In genomic region chr12:68236421-68237059, GRCh38 we compare ENCODE assay signal across 1 cellular context.
TF ChIP-seq lines count a peak whose summit lies in the region.

No MANE protein-coding gene starts in this region.

TF ChIP-seq in K562, 482 proteins besides CTCF, POLR2A, EP300 and RAD21 (continued from another document and continues in another):
- TF ChIP-seq, protein P1, sequence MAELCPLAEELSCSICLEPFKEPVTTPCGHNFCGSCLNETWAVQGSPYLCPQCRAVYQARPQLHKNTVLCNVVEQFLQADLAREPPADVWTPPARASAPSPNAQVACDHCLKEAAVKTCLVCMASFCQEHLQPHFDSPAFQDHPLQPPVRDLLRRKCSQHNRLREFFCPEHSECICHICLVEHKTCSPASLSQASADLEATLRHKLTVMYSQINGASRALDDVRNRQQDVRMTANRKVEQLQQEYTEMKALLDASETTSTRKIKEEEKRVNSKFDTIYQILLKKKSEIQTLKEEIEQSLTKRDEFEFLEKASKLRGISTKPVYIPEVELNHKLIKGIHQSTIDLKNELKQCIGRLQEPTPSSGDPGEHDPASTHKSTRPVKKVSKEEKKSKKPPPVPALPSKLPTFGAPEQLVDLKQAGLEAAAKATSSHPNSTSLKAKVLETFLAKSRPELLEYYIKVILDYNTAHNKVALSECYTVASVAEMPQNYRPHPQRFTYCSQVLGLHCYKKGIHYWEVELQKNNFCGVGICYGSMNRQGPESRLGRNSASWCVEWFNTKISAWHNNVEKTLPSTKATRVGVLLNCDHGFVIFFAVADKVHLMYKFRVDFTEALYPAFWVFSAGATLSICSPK (IDR thresholded peaks at IDR 0.05; ENCODE audit: borderline replicate concordance): no peak
- TF ChIP-seq AFF1 (IDR thresholded peaks at IDR 0.05; ENCODE audit: low read depth in 1 of 2, partially characterized antibody in 2 of 2): no peak
- TF ChIP-seq TAF9B (IDR thresholded peaks at IDR 0.05; ENCODE audit: partially characterized antibody): peak; percentile 34
- TF ChIP-seq ZNF12 (CRISPR knock-in tag; IDR thresholded peaks at IDR 0.05): no peak
- TF ChIP-seq BRF2 (IDR thresholded peaks at IDR 0.05; ENCODE audit: borderline replicate concordance, insufficient read depth, insufficient read length): no peak
- no peak for TF ChIP-seq TFE3 (CRISPR knock-in tag; IDR thresholded peaks at IDR 0.05)
- TF ChIP-seq, protein P2, sequence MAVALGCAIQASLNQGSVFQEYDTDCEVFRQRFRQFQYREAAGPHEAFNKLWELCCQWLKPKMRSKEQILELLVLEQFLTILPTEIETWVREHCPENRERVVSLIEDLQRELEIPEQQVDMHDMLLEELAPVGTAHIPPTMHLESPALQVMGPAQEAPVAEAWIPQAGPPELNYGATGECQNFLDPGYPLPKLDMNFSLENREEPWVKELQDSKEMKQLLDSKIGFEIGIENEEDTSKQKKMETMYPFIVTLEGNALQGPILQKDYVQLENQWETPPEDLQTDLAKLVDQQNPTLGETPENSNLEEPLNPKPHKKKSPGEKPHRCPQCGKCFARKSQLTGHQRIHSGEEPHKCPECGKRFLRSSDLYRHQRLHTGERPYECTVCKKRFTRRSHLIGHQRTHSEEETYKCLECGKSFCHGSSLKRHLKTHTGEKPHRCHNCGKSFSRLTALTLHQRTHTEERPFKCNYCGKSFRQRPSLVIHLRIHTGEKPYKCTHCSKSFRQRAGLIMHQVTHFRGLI (CRISPR knock-in tag; IDR thresholded peaks at IDR 0.05): no peak
- no peak for TF ChIP-seq ZBTB8A (IDR thresholded peaks at IDR 0.05; ENCODE audit: partially characterized antibody)
- no peak for TF ChIP-seq ZNF175 (CRISPR knock-in tag; IDR thresholded peaks at IDR 0.05; ENCODE audit: low read depth)
- TF ChIP-seq NR0B1 (IDR thresholded peaks at IDR 0.05; ENCODE audit: partially characterized antibody): no peak
- TF ChIP-seq HDGF (IDR thresholded peaks at IDR 0.05): no peak
- TF ChIP-seq ZNF77 (CRISPR knock-in tag; IDR thresholded peaks at IDR 0.05): no peak
- no peak for TF ChIP-seq TCF7L2 (IDR thresholded peaks at IDR 0.05; ENCODE audit: low read depth, low read length)
- no peak for TF ChIP-seq PATZ1 (CRISPR knock-in tag; IDR thresholded peaks at IDR 0.05; ENCODE audit: borderline replicate concordance)
- TF ChIP-seq ZNF217 (CRISPR knock-in tag; IDR thresholded peaks at IDR 0.05): no peak
- no peak for TF ChIP-seq POLR2AphosphoS5 (IDR thresholded peaks at IDR 0.05; ENCODE audit: control insufficient read depth, insufficient read depth, low read depth, low read length)
- TF ChIP-seq SMARCC2 (IDR thresholded peaks at IDR 0.05; ENCODE audit: low read depth): no peak
- no peak for TF ChIP-seq TAF15 (IDR thresholded peaks at IDR 0.05; ENCODE audit: low read depth, low read length)
- 0 out of 2 replicates have a peak, but pooled peaks have one; percentile 19 for TF ChIP-seq CXXC5 (CRISPR knock-in tag; IDR thresholded peaks at IDR 0.05)
- TF ChIP-seq BRF1 (IDR thresholded peaks at IDR 0.05; ENCODE audit: borderline replicate concordance, extremely low read depth, insufficient read length): no peak
- TF ChIP-seq HNRNPL (IDR thresholded peaks at IDR 0.05; ENCODE audit: low read depth, low read length): no peak
- TF ChIP-seq, protein P3, sequence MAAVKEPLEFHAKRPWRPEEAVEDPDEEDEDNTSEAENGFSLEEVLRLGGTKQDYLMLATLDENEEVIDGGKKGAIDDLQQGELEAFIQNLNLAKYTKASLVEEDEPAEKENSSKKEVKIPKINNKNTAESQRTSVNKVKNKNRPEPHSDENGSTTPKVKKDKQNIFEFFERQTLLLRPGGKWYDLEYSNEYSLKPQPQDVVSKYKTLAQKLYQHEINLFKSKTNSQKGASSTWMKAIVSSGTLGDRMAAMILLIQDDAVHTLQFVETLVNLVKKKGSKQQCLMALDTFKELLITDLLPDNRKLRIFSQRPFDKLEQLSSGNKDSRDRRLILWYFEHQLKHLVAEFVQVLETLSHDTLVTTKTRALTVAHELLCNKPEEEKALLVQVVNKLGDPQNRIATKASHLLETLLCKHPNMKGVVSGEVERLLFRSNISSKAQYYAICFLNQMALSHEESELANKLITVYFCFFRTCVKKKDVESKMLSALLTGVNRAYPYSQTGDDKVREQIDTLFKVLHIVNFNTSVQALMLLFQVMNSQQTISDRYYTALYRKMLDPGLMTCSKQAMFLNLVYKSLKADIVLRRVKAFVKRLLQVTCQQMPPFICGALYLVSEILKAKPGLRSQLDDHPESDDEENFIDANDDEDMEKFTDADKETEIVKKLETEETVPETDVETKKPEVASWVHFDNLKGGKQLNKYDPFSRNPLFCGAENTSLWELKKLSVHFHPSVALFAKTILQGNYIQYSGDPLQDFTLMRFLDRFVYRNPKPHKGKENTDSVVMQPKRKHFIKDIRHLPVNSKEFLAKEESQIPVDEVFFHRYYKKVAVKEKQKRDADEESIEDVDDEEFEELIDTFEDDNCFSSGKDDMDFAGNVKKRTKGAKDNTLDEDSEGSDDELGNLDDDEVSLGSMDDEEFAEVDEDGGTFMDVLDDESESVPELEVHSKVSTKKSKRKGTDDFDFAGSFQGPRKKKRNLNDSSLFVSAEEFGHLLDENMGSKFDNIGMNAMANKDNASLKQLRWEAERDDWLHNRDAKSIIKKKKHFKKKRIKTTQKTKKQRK (IDR thresholded peaks at IDR 0.05; ENCODE audit: borderline replicate concordance, low read depth, low read length): no peak
- no peak for TF ChIP-seq ZNF780A (CRISPR knock-in tag; IDR thresholded peaks at IDR 0.05)
- TF ChIP-seq ZNF3 (CRISPR knock-in tag; IDR thresholded peaks at IDR 0.05): no peak
- no peak for TF ChIP-seq JUND (IDR thresholded peaks at IDR 0.05; ENCODE audit: borderline replicate concordance, low read depth, low read length)
- peak; percentile 42; the same call in 1 of the 3 replicates for TF ChIP-seq JUND (tag; IDR thresholded peaks at IDR 0.05; ENCODE audit: borderline replicate concordance, low read depth, low read length)
- TF ChIP-seq PRPF4 (IDR thresholded peaks at IDR 0.05; ENCODE audit: insufficient read depth, low read depth, low read length, poor library complexity, severe bottlenecking): no peak
- 0 out of 2 replicates have a peak, but pooled peaks have one; percentile 10 for TF ChIP-seq PTRF (tag; IDR thresholded peaks at IDR 0.05)
- no peak for TF ChIP-seq LARP7 (IDR thresholded peaks at IDR 0.05)
- TF ChIP-seq HNRNPUL1 (IDR thresholded peaks at IDR 0.05; ENCODE audit: low read length): no peak
- TF ChIP-seq DNMT1 (IDR thresholded peaks at IDR 0.05): no peak
- TF ChIP-seq MIER1 (IDR thresholded peaks at IDR 0.05; ENCODE audit: low read depth): no peak
- no peak for TF ChIP-seq FOXJ2 (tag; IDR thresholded peaks at IDR 0.05)
